8 cellular contexts compared by ENCODE assay signal in genomic region chr15:69451951-69452701, GRCh38. TPM values are rescaled to one million over a fixed set of nuclear protein-coding genes. Genes with fewer than 3 reads are reported as not detected.
DNase-seq lines count a peak whose midpoint lies in the region; ATAC-seq and TF ChIP-seq lines count a peak whose summit lies in the region.

No MANE protein-coding gene starts in this region.

- peak; percentile 37 for ATAC-seq in GM19351 (IDR thresholded peaks at IDR 0.05; ENCODE audit: unreplicated experiment)
- peak; percentile 48 for ATAC-seq in HG03354 (IDR thresholded peaks at IDR 0.05; ENCODE audit: poor library complexity, severe bottlenecking, unreplicated experiment)

- peaks cover 31% of the 10 kb centered on the region for H3K79me2 ChIP-seq in SU-DHL-6 (ENCODE audit: insufficient read depth, low read length)

- H3K9me3 ChIP-seq in SU-DHL-6 (ENCODE audit: insufficient read depth, low read length) (no peaks in the 10 kb centered on the region), endodermal cell (ENCODE audit: control insufficient read depth, low read length) (no peaks in the 10 kb centered on the region), mucosa of stomach (ENCODE audit: control insufficient read depth, low read length) (no peaks in the 10 kb centered on the region)

- H2AFZ ChIP-seq in SU-DHL-6 (ENCODE audit: low read depth, low read length, severe bottlenecking), result peak overlapping the region; percentile 87

- no peak for TF ChIP-seq CTCF in SU-DHL-6 (IDR thresholded peaks at IDR 0.05; ENCODE audit: insufficient read depth, low read length, poor library complexity, severe bottlenecking)
- TF ChIP-seq CTCF in endodermal cell (conservative IDR thresholded peaks at IDR 0.05), result no peak

- H3K27me3 ChIP-seq in SU-DHL-6 (ENCODE audit: low read length) (no peaks in the 10 kb centered on the region), endodermal cell (ENCODE audit: control insufficient read depth, insufficient read depth, low read length, poor library complexity, severe bottlenecking) (no peaks in the 10 kb centered on the region), mucosa of stomach (ENCODE audit: control insufficient read depth, insufficient read depth, low read length) (no peaks in the 10 kb centered on the region)

- H3K9ac ChIP-seq in SU-DHL-6 (ENCODE audit: low read length), result peak overlapping the region; percentile 92
- peak overlapping the region; percentile 95 for H3K9ac ChIP-seq in endodermal cell (ENCODE audit: extremely low read depth, low read length, poor library complexity, severe bottlenecking)
- peak overlapping the region; percentile 81 for H3K9ac ChIP-seq in mucosa of stomach (ENCODE audit: low read length)

- peaks cover 15% of the 10 kb centered on the region for H3K4me1 Mint-ChIP-seq in endodermal cell

- peaks cover 52% of the 10 kb centered on the region for H3K36me3 Mint-ChIP-seq in endodermal cell (ENCODE audit: low read depth)

- H3K27me3 Mint-ChIP-seq in endodermal cell (ENCODE audit: insufficient read depth), result no peaks in the 10 kb centered on the region

- DNase-seq in CD1c-positive myeloid dendritic cell (ENCODE audit: extremely low spot score) (peak; percentile 37), endodermal cell (no peak), NCI-H345 treated with DMSO at 0.1 percent for 48 hours (lab: John Stamatoyannopoulos, UW; ENCODE audit: unreplicated experiment) (no peak)
- DNase-seq in effector CD8-positive, alpha-beta T cell (lab: John Stamatoyannopoulos, UW), result no peak

- peak overlapping the region; percentile 91 for H3K4me3 ChIP-seq in SU-DHL-6 (ENCODE audit: insufficient read depth, low read length, poor library complexity, severe bottlenecking)
- H3K4me3 ChIP-seq in endodermal cell (ENCODE audit: low read length), result peak overlapping the region; percentile 99
- H3K4me3 ChIP-seq in mucosa of stomach (ENCODE audit: low read length), result peak overlapping the region; percentile 84

- peak overlapping the region; percentile 97 for H3K27ac Mint-ChIP-seq in endodermal cell

- peaks cover 35% of the 10 kb centered on the region for H4K20me1 ChIP-seq in SU-DHL-6 (ENCODE audit: low read depth, low read length)

- peaks cover 67% of the 10 kb centered on the region for H3F3A ChIP-seq in SU-DHL-6 (ENCODE audit: insufficient read depth)

- peak overlapping the region; percentile 89 for H3K4me3 Mint-ChIP-seq in endodermal cell

- H3K4me1 ChIP-seq in endodermal cell (ENCODE audit: control insufficient read depth, insufficient read depth, low read length) (no peaks in the 10 kb centered on the region), mucosa of stomach (ENCODE audit: control insufficient read depth, insufficient read depth, low read length) (peaks cover 17% of the 10 kb centered on the region)

- H3K9me2 ChIP-seq in SU-DHL-6 (replicated peaks; ENCODE audit: insufficient read depth, low read length), result no peaks in the 10 kb centered on the region

- H3K36me3 ChIP-seq in SU-DHL-6 (ENCODE audit: low read length) (peaks cover 43% of the 10 kb centered on the region), endodermal cell (ENCODE audit: control insufficient read depth, insufficient read depth, low read length) (peaks cover 51% of the 10 kb centered on the region), mucosa of stomach (ENCODE audit: control insufficient read depth, insufficient read depth, low read length) (no peaks in the 10 kb centered on the region)

- no peaks in the 10 kb centered on the region for H3K9me3 Mint-ChIP-seq in endodermal cell

- H3K27ac ChIP-seq in SU-DHL-6 (ENCODE audit: low read depth, low read length) (peak overlapping the region; percentile 93), endodermal cell (ENCODE audit: low read depth, low read length) (peak overlapping the region; percentile 83)

- 32 to 41% methylated on average over 24 to 32 of the region's 32 CpGs for WGBS in endodermal cell (ENCODE audit: insufficient coverage in 1 of 2, insufficient read length in 1 of 2), 2 experiments

- H3K4me2 ChIP-seq in SU-DHL-6 (ENCODE audit: low read depth, low read length, poor library complexity, severe bottlenecking), result peak overlapping the region; percentile 95

RNA-seq across cellular contexts. Expression of gene RPLP1, which starts 0.5 kb away (rescaled TPM):
- 1,000 to 10,000 TPM; 1,560 to 1,563 TPM for total RNA-seq in endodermal cell
- 2,242 TPM for polyA plus RNA-seq in endodermal cell (2013, experiment 1 of 2)
- 2,014 TPM for polyA plus RNA-seq in endodermal cell (2013, experiment 2 of 2)

RNA-seq across cellular contexts. Expression of gene KIF23, which starts 38.0 kb away (rescaled TPM):
- 10 to 100 TPM; 53.4 to 82.6 TPM for total RNA-seq in endodermal cell
- 58.7 TPM for polyA plus RNA-seq in endodermal cell (2013, experiment 1 of 2)
- 62.1 TPM for polyA plus RNA-seq in endodermal cell (2013, experiment 2 of 2)
